ENCODE assay signal across 22 cellular contexts in genomic region chr6:35170891-35171290, GRCh38. TPM values are rescaled to one million over a fixed set of nuclear protein-coding genes. Genes with fewer than 3 reads are reported as not detected.
"Had no signal": no experiment of that assay in that cellular context is flagged by ENCODE, and none has a peak within 500 bp of the region (broad histone marks: within the 10 kb centered on the region; RNA-seq: fewer than 3 reads in every experiment).

No MANE protein-coding gene starts in this region.

- H3K27ac Mint-ChIP-seq: immature natural killer cell, naive B cell, nephron, type B pancreatic cell had no signal

- H3K27ac ChIP-seq: coronary artery, epithelial cell of prostate, esophagus muscularis mucosa, skin epidermis, suprapubic skin, thyroid gland had no signal

- H3K4me3 Mint-ChIP-seq: immature natural killer cell, naive B cell, nephron, type B pancreatic cell had no signal

- H3K9me3 ChIP-seq: esophagus muscularis mucosa, suprapubic skin, thyroid gland had no signal

- H3K36me3 Mint-ChIP-seq: immature natural killer cell, type B pancreatic cell had no signal

- H3K27me3 ChIP-seq: esophagus muscularis mucosa, thyroid gland had no signal

- H3K9me3 Mint-ChIP-seq: nephron, type B pancreatic cell had no signal

- ATAC-seq: left colon, sciatic nerve had no signal

- H3K4me1 ChIP-seq: esophagus muscularis mucosa had no signal

- DNase-seq: effector memory CD4-positive, alpha-beta T cell; immature natural killer cell; kidney; left colon; left ventricle myocardium superior; mesendoderm; naive B cell; posterior cingulate gyrus; stimulated activated CD4-positive, alpha-beta T cell treated with anti-CD3 and anti-CD28 coated beads, Interleukin-12 subunit alpha, Interleukin-12 subunit beta, amount 100 ng/mL, for 4 hours; stimulated activated naive CD4-positive, alpha-beta T cell treated with Interleukin-2 at 50 U/mL for 16 hours; thyroid gland had no signal

- H3K36me3 ChIP-seq: esophagus muscularis mucosa, suprapubic skin, thyroid gland had no signal

- H3K4me3 ChIP-seq: coronary artery, esophagus muscularis mucosa, lung, skin epidermis, suprapubic skin, thyroid gland had no signal

RNA-seq across cellular contexts. Expression of gene TCP11, which starts 29.8 kb away (rescaled TPM):
- total RNA-seq: chondrocyte, left colon, left ventricle myocardium superior, omental fat pad, sciatic nerve had no signal
- polyA plus RNA-seq: immature natural killer cell had no signal
